In genomic region chr2:113136828-113137775, GRCh38 we compare ENCODE assay signal across 8 cellular contexts. TPM values are rescaled to one million over a fixed set of nuclear protein-coding genes. Genes with fewer than 3 reads are reported as not detected.
A peak's percentile ranks its signal among the peaks of the same experiment; 100 is the strongest.
DNase-seq lines count a peak whose midpoint lies in the region; ATAC-seq and TF ChIP-seq lines count a peak whose summit lies in the region.

No MANE protein-coding gene starts in this region.

- H3K4me3 ChIP-seq in foreskin fibroblast (ENCODE audit: low read depth in 1 of 2, low read length in 2 of 2), result no peak overlapping the region

- ATAC-seq in GM19455 (IDR thresholded peaks at IDR 0.05; ENCODE audit: unreplicated experiment), result no peak

- H3K36me3 Mint-ChIP-seq in progenitor cell of endocrine pancreas (ENCODE audit: insufficient read depth), result no peaks in the 10 kb centered on the region

- H3K4me1 Mint-ChIP-seq in progenitor cell of endocrine pancreas (ENCODE audit: low read depth), result peaks cover 9% of the 10 kb centered on the region

- DNase-seq in A172 (ENCODE audit: low spot score) (peak; percentile 51), Daoy (ENCODE audit: low read depth) (peak; percentile 31), NCI-H1694 treated with DMSO at 0.1 percent for 48 hours (lab: John Stamatoyannopoulos, UW) (peak; percentile 10), foreskin fibroblast (peak; percentile 27 to 74), progenitor cell of endocrine pancreas (ENCODE audit: low spot score, unreplicated experiment) (no peak), NCI-H446 treated with DMSO at 0.1 percent for 48 hours (lab: John Stamatoyannopoulos, UW) (no peak)
- peak; percentile 48 for DNase-seq in activated CD8-positive, alpha-beta memory T cell treated with anti-CD3 and anti-CD28 coated beads, Interleukin-2, amount 50 U/mL, for 4 hours

- H3K4me3 Mint-ChIP-seq in progenitor cell of endocrine pancreas (ENCODE audit: low read depth), result no peak overlapping the region

- H3K27me3 Mint-ChIP-seq in progenitor cell of endocrine pancreas, result no peaks in the 10 kb centered on the region

- no peak overlapping the region for H3K27ac Mint-ChIP-seq in progenitor cell of endocrine pancreas

- H3K9me3 Mint-ChIP-seq in progenitor cell of endocrine pancreas (ENCODE audit: low read depth), result no peaks in the 10 kb centered on the region

- peak; percentile 60 for TF ChIP-seq CTCF in foreskin fibroblast (IDR thresholded peaks at IDR 0.05; ENCODE audit: low read depth, low read length)
- peak; percentile 80 for TF ChIP-seq CTCF in progenitor cell of endocrine pancreas (IDR thresholded peaks at IDR 0.05; ENCODE audit: unreplicated experiment)

RNA-seq across cellular contexts. Expression of gene IL1RN, which starts 9.7 kb away (rescaled TPM):
- 0.41 TPM in 1 of 2 replicates, not detected in the other for total RNA-seq in A172 (2014; rRNA removed; shearing (Covaris generic))
- not detected in 2 replicates for total RNA-seq in Daoy (2014; rRNA removed; shearing (Covaris generic))
- total RNA-seq in progenitor cell of endocrine pancreas, result not detected in 2 replicates

RNA-seq across cellular contexts. Expression of gene PSD4, which starts 36.7 kb away (rescaled TPM):
- 10.0 and 10.2 TPM in 2 replicates for total RNA-seq in A172 (2014; rRNA removed; shearing (Covaris generic))
- total RNA-seq in Daoy (2014; rRNA removed; shearing (Covaris generic)), result 7.5 and 13.3 TPM in 2 replicates
- 27.1 and 30.7 TPM in 2 replicates for total RNA-seq in progenitor cell of endocrine pancreas

Comparison
In these comparisons a context has a peak if more than half of its experiments do, and no peak if none do; other contexts are left out.
1. DNase-seq: peak in A172 (single experiment), Daoy (single experiment), NCI-H1694 treated with DMSO at 0.1 percent for 48 hours (single experiment), activated CD8-positive, alpha-beta memory T cell treated with anti-CD3 and anti-CD28 coated beads, Interleukin-2, amount 50 U/mL, for 4 hours (single experiment) and foreskin fibroblast (2 of 2); none in progenitor cell of endocrine pancreas (single experiment) and NCI-H446 treated with DMSO at 0.1 percent for 48 hours (single experiment).